10 cellular contexts compared by ENCODE assay signal in genomic region chr17:50270430-50271172, GRCh38. TPM values are rescaled to one million over a fixed set of nuclear protein-coding genes. Genes with fewer than 3 reads are reported as not detected.
DNase-seq lines count a peak whose midpoint lies in the region; ATAC-seq and TF ChIP-seq lines count a peak whose summit lies in the region.
"Had no signal": no experiment of that assay in that cellular context is flagged by ENCODE, and none has a peak within 500 bp of the region (broad histone marks: within the 10 kb centered on the region; RNA-seq: fewer than 3 reads in every experiment).

No MANE protein-coding gene starts in this region.

- no peak overlapping the region for H3K4me3 Mint-ChIP-seq in T-cell

- no peaks in the 10 kb centered on the region for H3K9me3 Mint-ChIP-seq in T-cell

- peaks cover 7 to 9% (median 7%) of the 10 kb centered on the region in 3 donors for H3K4me1 Mint-ChIP-seq in T-cell

- peaks cover 10% of the 10 kb centered on the region for H3K4me1 ChIP-seq in A673 (ENCODE audit: insufficient read depth, low read length, poor library complexity, severe bottlenecking)

- BruUV-seq in A673 (replicated peaks; lab: Mats Ljungman, UMichigan), result no TSS peak

- H3K4me3 ChIP-seq in A673 (ENCODE audit: low read depth, low read length, poor library complexity, severe bottlenecking), result no peak overlapping the region

- POLR2A ChIA-PET in T-cell (lab: Charles Lee) (no interaction called here), A673 (lab: Charles Lee; ENCODE audit: low non-redundant PET) (no interaction called here)

- no peaks in the 10 kb centered on the region for H3K36me3 Mint-ChIP-seq in T-cell

- no peak for TF ChIP-seq CTCF in A673 (conservative IDR thresholded peaks at IDR 0.05; ENCODE audit: low read depth, low read length)

- peaks cover 21 to 25% of the 10 kb centered on the region in 2 donors for H3K27me3 Mint-ChIP-seq in T-cell

- no peak overlapping the region for H3K27ac Mint-ChIP-seq in T-cell

- DNase-seq in Daoy (ENCODE audit: low read depth) (peak; percentile 84), T-cell (peak in 1 of 34 experiments; percentile 23), globus pallidus (ENCODE audit: low spot score) (peak; percentile 21), posterior vena cava (ENCODE audit: low spot score) (peak; percentile 82), NCI-H146 treated with DMSO at 0.1 percent for 48 hours (lab: John Stamatoyannopoulos, UW; ENCODE audit: unreplicated experiment) (no peak), A673 (ENCODE audit: low spot score) (no peak)
- DNase-seq in activated CD4-positive, alpha-beta T cell treated with anti-CD3 and anti-CD28 coated beads, Interleukin-2, amount 50 U/mL, for 1 hour, result no peak
- DNase-seq: cortex of kidney had no signal

- H3K27ac ChIP-seq in A673 (ENCODE audit: low read depth, low read length, poor library complexity, severe bottlenecking), result no peak overlapping the region

- peak in 3 of 4 experiments; percentile 10 to 20 (median 13) for ATAC-seq in T-cell (replicated peaks in 1 of 4)
- ATAC-seq in GM19455 (IDR thresholded peaks at IDR 0.05; ENCODE audit: unreplicated experiment), result no peak

- no peaks in the 10 kb centered on the region for H3K27me3 ChIP-seq in A673 (replicated peaks; ENCODE audit: insufficient read depth, low read depth, low read length, poor library complexity)

- no peaks in the 10 kb centered on the region for H3K9me3 ChIP-seq in A673 (ENCODE audit: low read depth, low read length, poor library complexity, severe bottlenecking)

- intact Hi-C loops in posterior vena cava (cut with DNase I) (no loop called here), A673 (cut with micrococcal nuclease; ENCODE audit: unreplicated experiment) (loop anchor here (1.0 kb wide), 1 partner anchor 68 kb away; no protein-coding TSS in a partner anchor)

- CTCF ChIA-PET in T-cell (lab: Charles Lee), result interaction anchor here (0.6 to 0.7 kb wide), 2 partner anchors 28 to 71 kb away, joined by 3 read pairs; no protein-coding TSS in a partner anchor
- CTCF ChIA-PET in A673 (lab: Charles Lee), result interaction anchor here (2.5 kb wide), 1 partner anchor 70 kb away, joined by 21 read pairs; no protein-coding TSS in a partner anchor

- H3K36me3 ChIP-seq in A673 (ENCODE audit: insufficient read depth, low read length, poor library complexity, severe bottlenecking), result no peaks in the 10 kb centered on the region

RNA-seq across cellular contexts. Expression of gene TMEM92, which starts 3.7 kb away (rescaled TPM):
- total RNA-seq in Daoy (2014; rRNA removed; shearing (Covaris generic)), result 1.7 and 6.7 TPM in 2 replicates
- total RNA-seq in T-cell (not detected), posterior vena cava (under 1 TPM; 0.33 to 0.60 TPM), A673 (2021) (0.19 TPM in 1 of 2 replicates, not detected in the other)
- total RNA-seq: temporal lobe had no signal

Comparison
In these comparisons a context has a peak if more than half of its experiments do, and no peak if none do; other contexts are left out.
1. DNase-seq: peak in Daoy (single experiment), globus pallidus (single experiment) and posterior vena cava (single experiment); none in NCI-H146 treated with DMSO at 0.1 percent for 48 hours (single experiment), A673 (single experiment) and activated CD4-positive, alpha-beta T cell treated with anti-CD3 and anti-CD28 coated beads, Interleukin-2, amount 50 U/mL, for 1 hour (single experiment).